In genomic region chr20:59525500-59526241, GRCh38 we compare ENCODE assay signal across 2 cellular contexts.
TF ChIP-seq lines count a peak whose summit lies in the region.

No MANE protein-coding gene starts in this region.

TF ChIP-seq in SK-N-SH, 30 proteins besides CTCF, POLR2A, EP300 and RAD21:
- TF ChIP-seq ZBTB33 (IDR thresholded peaks at IDR 0.05; ENCODE audit: borderline replicate concordance, low read depth) (no peak), SMC3 (IDR thresholded peaks at IDR 0.05; ENCODE audit: low read depth, low read length) (peak; percentile 58)
TF ChIP-seq in SK-N-SH: peak in this region for 1.

TF ChIP-seq in H1, 55 proteins besides CTCF, POLR2A, EP300 and RAD21:
- TF ChIP-seq RFX5 (IDR thresholded peaks at IDR 0.05; ENCODE audit: borderline replicate concordance, low read depth, low read length) (no peak), CBX5 (IDR thresholded peaks at IDR 0.05; ENCODE audit: low read depth, low read length) (no peak), USF2 (IDR thresholded peaks at IDR 0.05; ENCODE audit: low read length) (no peak), RNF2 (IDR thresholded peaks at IDR 0.05; ENCODE audit: borderline replicate concordance, low read depth, low read length, missing control alignments, poor library complexity, severe bottlenecking) (no peak), TCF12 (IDR thresholded peaks at IDR 0.05; ENCODE audit: low read depth, low read length) (no peak), CREB1 (IDR thresholded peaks at IDR 0.05) (no peak), MAFK (IDR thresholded peaks at IDR 0.05; ENCODE audit: low read depth, low read length) (peak; percentile 87), CBX8 (IDR thresholded peaks at IDR 0.05; ENCODE audit: borderline replicate concordance, low read depth, low read length) (no peak), ATF3 (IDR thresholded peaks at IDR 0.05; ENCODE audit: insufficient read depth, low read depth, low read length) (no peak), PHF8 (conservative IDR thresholded peaks at IDR 0.05; ENCODE audit: low read depth, low read length) (no peak), EZH2 (IDR thresholded peaks at IDR 0.05; ENCODE audit: low read depth, low read length, severe bottlenecking) (no peak), CTBP2 (IDR thresholded peaks at IDR 0.05; ENCODE audit: borderline replicate concordance, insufficient read depth, insufficient read length, low read length) (no peak), ATF2 (IDR thresholded peaks at IDR 0.05; ENCODE audit: low read length) (no peak), NRF1 (IDR thresholded peaks at IDR 0.05; ENCODE audit: low read depth, low read length) (no peak), CHD7 (IDR thresholded peaks at IDR 0.05; ENCODE audit: insufficient replicate concordance, low read length) (peak; percentile 99)
TF ChIP-seq in H1: peak in this region for 2.
